In genomic region chr12:64240781-64241180, GRCh38 we compare ENCODE assay signal across 22 cellular contexts. TPM values are rescaled to one million over a fixed set of nuclear protein-coding genes. Genes with fewer than 3 reads are reported as not detected.
A peak's percentile ranks its signal among the peaks of the same experiment; 100 is the strongest.
DNase-seq lines count a peak whose midpoint lies in the region; ATAC-seq, FAIRE-seq and TF ChIP-seq lines count a peak whose summit lies in the region.
"Had no signal": no experiment of that assay in that cellular context is flagged by ENCODE, and none has a peak within 500 bp of the region (broad histone marks: within the 10 kb centered on the region; RNA-seq: fewer than 3 reads in every experiment).

No MANE protein-coding gene starts in this region.

- H3K36me3 ChIP-seq in HepG2 (replicated peaks in 1 of 2; ENCODE audit: control insufficient read depth in 1 of 2, insufficient read depth in 2 of 2, low read length in 2 of 2): no peaks in the 10 kb centered on the region
- H3K36me3 ChIP-seq in right lobe of liver: no peaks in the 10 kb centered on the region
- no peaks in the 10 kb centered on the region for H3K36me3 ChIP-seq in H1 (ENCODE audit: control insufficient read depth in 2 of 4, insufficient read depth in 4 of 4, low read length in 3 of 4)
- no peaks in the 10 kb centered on the region for H3K36me3 ChIP-seq in mesenchymal stem cell (ENCODE audit: control insufficient read depth in 1 of 2, insufficient read depth in 2 of 2, low read depth in 1 of 2, low read length in 2 of 2)

- H3K9ac ChIP-seq in HepG2 (ENCODE audit: insufficient read depth, low read depth, low read length) (no peak overlapping the region), H1 (replicated peaks in 1 of 4; ENCODE audit: extremely low read depth in 1 of 4, low read depth in 3 of 4, low read length in 3 of 4) (no peak overlapping the region), mesenchymal stem cell (ENCODE audit: low read length) (peak overlapping the region; percentile 7)

- POLR2A ChIA-PET in HepG2 (lab: Yijun Ruan, JAX): no interaction called here
- POLR2A ChIA-PET in H1 (lab: Charles Lee; ENCODE audit: partially characterized antibody): no interaction called here

- intact Hi-C loops in HepG2 (cut with micrococcal nuclease; ENCODE audit: unreplicated experiment) (no loop called here), right lobe of liver (cut with DNase I) (no loop called here)

- no peak overlapping the region for H3K56ac ChIP-seq in H1 (replicated peaks; ENCODE audit: insufficient read length, low read depth, low read length)

- H3K23me2 ChIP-seq in H1 (ENCODE audit: low read depth, low read length): no peaks in the 10 kb centered on the region

- H3K79me2 ChIP-seq in HepG2 (ENCODE audit: insufficient read depth, low read length) (no peaks in the 10 kb centered on the region), H1 (ENCODE audit: control insufficient read depth in 1 of 2, insufficient read depth in 2 of 2, low read length in 2 of 2) (no peaks in the 10 kb centered on the region)

- H2BK12ac ChIP-seq in H1 (ENCODE audit: low read depth, low read length): no peak overlapping the region
- no peak overlapping the region for H2BK12ac ChIP-seq in mesenchymal stem cell (ENCODE audit: low read length in 2 of 2)

- in situ Hi-C loops in HepG2 (cut with HindIII; ENCODE audit: extremely low pct_ligation_motif_present, low pct_unique_long_range_greater_than_20kb): no loop called here

- no peak overlapping the region for H2BK120ac ChIP-seq in H1 (replicated peaks; ENCODE audit: low read depth, low read length)
- no peak overlapping the region for H2BK120ac ChIP-seq in mesenchymal stem cell (ENCODE audit: low read depth, low read length)

- H3K9me3 ChIP-seq in HepG2 (ENCODE audit: low read length) (no peaks in the 10 kb centered on the region), right lobe of liver (no peaks in the 10 kb centered on the region), H1 (ENCODE audit: insufficient read depth in 2 of 2, low read depth in 1 of 2, low read length in 1 of 2) (no peaks in the 10 kb centered on the region), mesenchymal stem cell (ENCODE audit: control insufficient read depth, low read length) (no peaks in the 10 kb centered on the region)
- H3K9me3 ChIP-seq: A549, Caco-2 had no signal

- BruUV-seq in HepG2 (replicated peaks; lab: Mats Ljungman, UMichigan): no TSS peak

- DNase-seq in HepG2 (ENCODE audit: low spot score) (peak; percentile 30), right lobe of liver (no peak), GM04503 (ENCODE audit: low read depth) (peak; percentile 18), H1 (ENCODE audit: low read depth in 1 of 2, low spot score in 2 of 2) (no peak), mesenchymal stem cell (no peak), ecto neural progenitor cell (ENCODE audit: low spot score) (no peak), activated gamma-delta T cell treated with Interleukin-2 at 50 U/mL for 16 hours (no peak), NCI-H128 (lab: John Stamatoyannopoulos, UW; ENCODE audit: unreplicated experiment) (no peak)
- DNase-seq: AML-193; Caco-2; CD4-positive, alpha-beta T cell; DMS79; H7; HFFc6; Kasumi-1; KG1 had no signal

- no peak overlapping the region for H2AFZ ChIP-seq in HepG2 (ENCODE audit: low read length)
- peak overlapping the region; percentile 91 for H2AFZ ChIP-seq in H1 (ENCODE audit: low read length)
- H2AFZ ChIP-seq in mesenchymal stem cell (ENCODE audit: low read depth, low read length): no peak overlapping the region

- H3K23ac ChIP-seq in H1 (ENCODE audit: insufficient read length) (no peak overlapping the region), mesenchymal stem cell (ENCODE audit: low read length in 2 of 2) (no peak overlapping the region)

- no peak overlapping the region for H4K5ac ChIP-seq in H1 (ENCODE audit: insufficient read length, low read depth, low read length)

- H4K8ac ChIP-seq in H1 (ENCODE audit: extremely low read depth, insufficient read depth, low read length): no peak overlapping the region
- H4K8ac ChIP-seq in mesenchymal stem cell (ENCODE audit: low read length): no peak overlapping the region

- H3K4ac ChIP-seq in H1 (replicated peaks; ENCODE audit: insufficient read length, low read depth, low read length) (no peak overlapping the region), mesenchymal stem cell (ENCODE audit: low read depth in 1 of 2, low read length in 2 of 2) (no peak overlapping the region)

- H2AK5ac ChIP-seq in H1 (ENCODE audit: low read depth, low read length) (no peak overlapping the region), mesenchymal stem cell (ENCODE audit: low read length, severe bottlenecking) (no peak overlapping the region)

- no peak overlapping the region for H3K14ac ChIP-seq in H1 (ENCODE audit: insufficient read length)
- H3K14ac ChIP-seq in mesenchymal stem cell (ENCODE audit: low read length in 2 of 2): no peak overlapping the region

- no peak overlapping the region for H3K18ac ChIP-seq in H1 (ENCODE audit: extremely low read depth, low read length)
- H3K18ac ChIP-seq in mesenchymal stem cell (ENCODE audit: low read depth in 1 of 2, low read length in 2 of 2): no peak overlapping the region

- H3K79me1 ChIP-seq in H1 (ENCODE audit: low read depth, low read length) (no peaks in the 10 kb centered on the region), mesenchymal stem cell (replicated peaks; ENCODE audit: low read length, poor library complexity, severe bottlenecking) (no peaks in the 10 kb centered on the region)

- H2BK5ac ChIP-seq in H1 (ENCODE audit: low read depth, low read length): no peak overlapping the region
- no peak overlapping the region for H2BK5ac ChIP-seq in mesenchymal stem cell (ENCODE audit: low read depth, low read length, poor library complexity, severe bottlenecking)

- no peak overlapping the region for H2BK20ac ChIP-seq in H1 (ENCODE audit: low read length)

- no peak for TF ChIP-seq RAD21 in HepG2 (CRISPR knock-in tag; IDR thresholded peaks at IDR 0.05)
- no peak for TF ChIP-seq RAD21 in H1 (IDR thresholded peaks at IDR 0.05 in 1 of 2, conservative IDR thresholded peaks at IDR 0.05 in 1 of 2; ENCODE audit: low read depth in 2 of 2, low read length in 2 of 2)

- no peak overlapping the region for H3K4me2 ChIP-seq in HepG2 (ENCODE audit: low read depth, low read length)
- no peak overlapping the region for H3K4me2 ChIP-seq in H1 (ENCODE audit: insufficient read depth in 1 of 2, low read depth in 2 of 2, low read length in 2 of 2)
- no peak overlapping the region for H3K4me2 ChIP-seq in mesenchymal stem cell (ENCODE audit: low read length, poor library complexity, severe bottlenecking)
- H3K4me2 ChIP-seq: A549 had no signal

- TF ChIP-seq EP300 in HepG2 (IDR thresholded peaks at IDR 0.05; ENCODE audit: low read depth in 2 of 2, low read length in 2 of 2) (no peak), HepG2 (CRISPR knock-in tag; IDR thresholded peaks at IDR 0.05; ENCODE audit: borderline replicate concordance) (no peak), H1 (IDR thresholded peaks at IDR 0.05; ENCODE audit: borderline replicate concordance in 1 of 2, low read depth in 2 of 2, low read length in 2 of 2) (no peak)

- FAIRE-seq in HepG2 (lab: Jason Lieb, UNC) (no peak), H1 (lab: Jason Lieb, UNC) (no peak)
- FAIRE-seq: A549, D721Med, GM12892 had no signal

- H3K4me1 ChIP-seq in HepG2 (ENCODE audit: insufficient read depth, low read length) (peaks cover 15% of the 10 kb centered on the region), right lobe of liver (no peaks in the 10 kb centered on the region), H1 (replicated peaks in 1 of 4; ENCODE audit: control insufficient read depth in 3 of 4, insufficient read depth in 4 of 4, low read length in 3 of 4) (no peaks in the 10 kb centered on the region; a peak in 1 of 7 replicates), mesenchymal stem cell (ENCODE audit: control insufficient read depth, insufficient read depth, low read depth, low read length) (no peaks in the 10 kb centered on the region)
- H3K4me1 ChIP-seq: A549 had no signal

- TF ChIP-seq POLR2A in HepG2 (IDR thresholded peaks at IDR 0.05; ENCODE audit: insufficient read depth in 1 of 2, low read depth in 2 of 2, low read length in 2 of 2) (no peak), right lobe of liver (IDR thresholded peaks at IDR 0.05) (no peak), H1 (IDR thresholded peaks at IDR 0.05; ENCODE audit: control extremely low read depth in 1 of 2, low read depth in 2 of 2, low read length in 2 of 2) (no peak)

- H3K4me3 ChIP-seq in HepG2 (replicated peaks in 1 of 3; ENCODE audit: insufficient read depth in 1 of 3, low read depth in 2 of 3, low read length in 3 of 3): no peak overlapping the region
- H3K4me3 ChIP-seq in right lobe of liver: no peak overlapping the region
- no peak overlapping the region for H3K4me3 ChIP-seq in H1 (ENCODE audit: extremely low read depth in 1 of 4, insufficient read depth in 2 of 4, low read depth in 3 of 4, low read length in 4 of 4)
- no peak overlapping the region for H3K4me3 ChIP-seq in mesenchymal stem cell (ENCODE audit: insufficient read depth in 1 of 2, low read depth in 1 of 2, low read length in 2 of 2)
- H3K4me3 ChIP-seq: A549 had no signal

- CTCF ChIA-PET in HepG2 (lab: Yijun Ruan, JAX; ENCODE audit: low intra/inter-chr PET ratio, low total read pairs) (no interaction called here), H1 (lab: Charles Lee; ENCODE audit: partially characterized antibody) (interaction anchor here (0.6 to 2.8 kb wide), 5 partner anchors 9 to 567 kb away, joined by 3 to 18 read pairs (median 3); no protein-coding TSS in a partner anchor)

- H4K91ac ChIP-seq in H1 (replicated peaks; ENCODE audit: insufficient read length, low read length) (no peak overlapping the region), mesenchymal stem cell (ENCODE audit: low read length) (no peak overlapping the region)

- H3K27me3 ChIP-seq in HepG2 (ENCODE audit: control insufficient read depth in 1 of 2, insufficient read depth in 2 of 2, low read length in 2 of 2): peaks cover 0 to 3% of the 10 kb centered on the region in 2 experiments; a peak in 1 of 5 replicates
- no peaks in the 10 kb centered on the region for H3K27me3 ChIP-seq in right lobe of liver
- H3K27me3 ChIP-seq in H1 (replicated peaks in 1 of 4; ENCODE audit: control insufficient read depth in 3 of 4, extremely low read depth in 1 of 4, insufficient read depth in 3 of 4, low read length in 3 of 4): no peaks in the 10 kb centered on the region
- no peaks in the 10 kb centered on the region for H3K27me3 ChIP-seq in mesenchymal stem cell (ENCODE audit: control insufficient read depth in 1 of 2, insufficient read depth in 1 of 2, low read length in 2 of 2)

- H4K20me1 ChIP-seq in HepG2 (ENCODE audit: insufficient read depth, low read length): no peaks in the 10 kb centered on the region
- H4K20me1 ChIP-seq in H1 (replicated peaks in 1 of 2; ENCODE audit: control insufficient read depth in 1 of 2, insufficient read depth in 2 of 2, low read length in 2 of 2): no peaks in the 10 kb centered on the region

- peak; percentile 46; the same call in 1 of the 3 replicates for ATAC-seq in HepG2
- no peak for ATAC-seq in right lobe of liver
- ATAC-seq: A549, HCT116 had no signal

- WGBS in HepG2 (ENCODE audit: low lambda C conversion rate): 45% methylated on average over 3 of the region's 3 CpGs
- 85% methylated on average over 3 of the region's 3 CpGs for WGBS in right lobe of liver (ENCODE audit: insufficient coverage, low coverage, low lambda C conversion rate, missing lambda C conversion rate)
- WGBS in H1 (ENCODE audit: extremely low coverage in 1 of 2, insufficient coverage in 1 of 2, insufficient read length in 1 of 2, insufficient replicate concordance in 2 of 2, low coverage in 1 of 2, low lambda C conversion rate in 2 of 2, missing lambda C conversion rate in 1 of 2), 2 experiments: 87% methylated on average over 3 of the region's 3 CpGs; no CpG with 5 or more reads in 1 of the 2 experiments
- WGBS in mesenchymal stem cell: 100% methylated on average over 1 of the region's 3 CpGs

- TF ChIP-seq CTCF in HepG2 (CRISPR knock-in tag; IDR thresholded peaks at IDR 0.05) (no peak), right lobe of liver (IDR thresholded peaks at IDR 0.05) (no peak), H1 (IDR thresholded peaks at IDR 0.05; ENCODE audit: control extremely low read depth in 1 of 3, insufficient read depth in 1 of 3, low read depth in 1 of 3, low read length in 3 of 3) (no peak)

- H2BK15ac ChIP-seq in H1 (ENCODE audit: low read length) (no peak overlapping the region), mesenchymal stem cell (ENCODE audit: low read depth, poor library complexity, severe bottlenecking) (no peak overlapping the region)

- H3K27ac ChIP-seq in HepG2 (ENCODE audit: extremely low read length, insufficient read depth, low read length) (no peak overlapping the region), right lobe of liver (no peak overlapping the region), H1 (ENCODE audit: low read depth, low read length) (no peak overlapping the region), mesenchymal stem cell (ENCODE audit: low read length, poor library complexity, severe bottlenecking) (no peak overlapping the region)
- H3K27ac ChIP-seq: 22Rv1, A549, C4-2B had no signal

RNA-seq across cellular contexts. Expression of gene KICS2, which starts 18.7 kb away (rescaled TPM):
- total RNA-seq in HepG2 (2016; rRNA removed; fragmentation: Illumina TruSeq; extraction: Trizol): 6.6 and 6.8 TPM in 2 replicates
- total RNA-seq in HepG2 (2016; cell fraction: cytosol; rRNA removed; fragmentation: Illumina TruSeq; extraction: Trizol; ENCODE audit: low read depth): 4.8 and 6.6 TPM in 2 replicates
- 8.0 and 8.8 TPM in 2 replicates for total RNA-seq in HepG2 (2016; cell fraction: insoluble cytoplasmic fraction; rRNA removed; fragmentation: Illumina TruSeq; extraction: Trizol)
- 6.7 and 8.2 TPM in 2 replicates for total RNA-seq in HepG2 (2016; cell fraction: membrane; rRNA removed; fragmentation: Illumina TruSeq; extraction: Trizol)
- total RNA-seq in HepG2 (2016; cell fraction: nucleus; rRNA removed; fragmentation: Illumina TruSeq; extraction: Trizol): 12.1 and 12.3 TPM in 2 replicates
- 3.3 and 3.5 TPM in 2 replicates for polyA plus RNA-seq in HepG2 (2011; rRNA removed)
- polyA plus RNA-seq in HepG2 (2011; cell fraction: cytosol; rRNA removed): 3.0 TPM in 2 replicates
- polyA plus RNA-seq in HepG2 (2011; cell fraction: nucleus; rRNA removed): 6.5 and 8.2 TPM in 2 replicates
- 3.0 and 3.6 TPM in 2 replicates for polyA plus RNA-seq in HepG2 (2012)
- polyA plus RNA-seq in HepG2 (2016; cell fraction: cytosol; fragmentation: Illumina TruSeq; extraction: Trizol; ENCODE audit: low read depth): 1.6 and 1.7 TPM in 2 replicates
- polyA plus RNA-seq in HepG2 (2016; cell fraction: insoluble cytoplasmic fraction; fragmentation: Illumina TruSeq; extraction: Trizol; ENCODE audit: low read depth): 5.8 and 6.1 TPM in 2 replicates
- polyA plus RNA-seq in HepG2 (2016; cell fraction: membrane; fragmentation: Illumina TruSeq; extraction: Trizol; ENCODE audit: low read depth): 2.8 and 3.4 TPM in 2 replicates
- 5.2 and 5.9 TPM in 2 replicates for polyA plus RNA-seq in HepG2 (2016; cell fraction: nucleus; fragmentation: Illumina TruSeq; extraction: Trizol; ENCODE audit: insufficient read depth, low read depth)
- 9.8 and 11.4 TPM in 2 replicates for polyA minus RNA-seq in HepG2 (2011; rRNA and poly(A)+ RNA removed; ENCODE audit: low replicate concordance)
- polyA minus RNA-seq in HepG2 (2011; cell fraction: cytosol; rRNA and poly(A)+ RNA removed): 3.3 and 4.2 TPM in 2 replicates
- 18.0 and 22.3 TPM in 2 replicates for polyA minus RNA-seq in HepG2 (2011; cell fraction: nucleus; rRNA and poly(A)+ RNA removed)
- 10 to 100 TPM in 2 of 6 experiments, 1 to 10 TPM in 4; 4.4 to 11.0 (median 7.6) TPM for total RNA-seq in right lobe of liver
- total RNA-seq in H1 (2021; fragmentation: NEBNext Ultra II Directional; extraction: Animal tissue kit (Norgen Biotek cat#: 25700)): 8.2 and 9.5 TPM in 2 replicates
- 5.6 and 5.7 TPM in 2 replicates for polyA plus RNA-seq in H1 (2011; rRNA removed)
- polyA plus RNA-seq in H1 (2011; cell fraction: cytosol; rRNA removed): 6.1 TPM
- polyA plus RNA-seq in H1 (2011; cell fraction: nucleus; rRNA removed): 9.2 TPM
- 4.0 to 5.8 TPM (median 4.9 TPM) in 4 replicates for polyA plus RNA-seq in H1 (2012, experiment 1 of 2)
- polyA plus RNA-seq in H1 (2012, experiment 2 of 2): 1.6 TPM
- polyA plus RNA-seq in H1 (2013, experiment 1 of 2): 4.5 TPM
- 4.6 TPM for polyA plus RNA-seq in H1 (2013, experiment 2 of 2)
- polyA minus RNA-seq in H1 (2011; rRNA and poly(A)+ RNA removed): 12.5 and 15.6 TPM in 2 replicates
- polyA minus RNA-seq in H1 (2011; cell fraction: cytosol; rRNA and poly(A)+ RNA removed): 9.7 TPM
- 34.4 TPM for polyA minus RNA-seq in H1 (2011; cell fraction: nucleus; rRNA and poly(A)+ RNA removed)
- polyA plus RNA-seq in mesenchymal stem cell (2013, experiment 1 of 2): 1.7 TPM
- polyA plus RNA-seq in mesenchymal stem cell (2013, experiment 2 of 2): 1.8 TPM

Comparison
In these comparisons a context has a peak if more than half of its experiments do, and no peak if none do; other contexts are left out.
1. DNase-seq: peak in HepG2 (single experiment) and GM04503 (single experiment); none in right lobe of liver (0 of 3), H1 (0 of 2), mesenchymal stem cell (single experiment), ecto neural progenitor cell (single experiment), activated gamma-delta T cell treated with Interleukin-2 at 50 U/mL for 16 hours (single experiment) and NCI-H128 (single experiment).